1 cellular context compared by ENCODE assay signal in the genomic region with DNA sequence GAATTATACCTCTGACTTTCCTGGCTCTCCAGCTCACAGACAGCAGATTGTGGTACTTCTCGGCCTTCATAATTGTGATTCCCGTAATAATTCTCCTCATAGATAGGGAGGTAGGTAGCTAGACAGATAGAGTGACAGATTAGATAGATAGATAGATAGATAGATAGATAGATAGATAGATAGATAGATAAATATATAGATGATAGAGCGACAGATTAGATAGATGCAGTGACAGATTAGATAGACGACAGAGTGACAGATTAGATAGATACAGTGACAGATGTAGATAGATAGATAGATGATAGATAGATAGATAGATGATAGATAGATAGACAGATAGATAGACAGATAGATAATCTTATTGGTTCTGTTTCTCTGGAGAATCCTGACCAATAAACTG.
TF ChIP-seq lines count a peak whose summit lies in the region.

No MANE protein-coding gene starts in this region.

TF ChIP-seq in neural cell, 6 proteins besides CTCF, POLR2A, EP300 and RAD21 (continued from another document):
- no peak for TF ChIP-seq SMC3 (conservative IDR thresholded peaks at IDR 0.05; ENCODE audit: poor library complexity)
